Comparison of ENCODE assay signal across 1 cellular context in genomic region chr16:76768316-76768715, GRCh38.
TF ChIP-seq lines count a peak whose summit lies in the region.

No MANE protein-coding gene starts in this region.

TF ChIP-seq in HepG2, 621 proteins besides CTCF, POLR2A, EP300 and RAD21:
- peak; percentile 89 for TF ChIP-seq ZBTB40 (IDR thresholded peaks at IDR 0.05)
- TF ChIP-seq ZBTB40 (CRISPR knock-in tag; IDR thresholded peaks at IDR 0.05) = no peak
- no peak for TF ChIP-seq ZMYM2 (CRISPR knock-in tag; IDR thresholded peaks at IDR 0.05)
